ENCODE assay signal across 11 cellular contexts in genomic region chr6:7042056-7042653, GRCh38.
DNase-seq lines count a peak whose midpoint lies in the region; ATAC-seq and TF ChIP-seq lines count a peak whose summit lies in the region.
"Had no signal": no experiment of that assay in that cellular context is flagged by ENCODE, and none has a peak within 500 bp of the region (broad histone marks: within the 10 kb centered on the region; RNA-seq: fewer than 3 reads in every experiment).

No MANE protein-coding gene starts in this region.

- H3K4me1 ChIP-seq in BLaER1 (peaks cover 26% of the 10 kb centered on the region), Loucy (ENCODE audit: insufficient read depth, low read length, poor library complexity, severe bottlenecking) (peaks cover 25% of the 10 kb centered on the region), mesenchymal stem cell (ENCODE audit: control insufficient read depth, insufficient read depth, low read depth, low read length) (peaks cover 8% of the 10 kb centered on the region)
- H3K4me1 ChIP-seq: BE2C had no signal

- H3K9me3 ChIP-seq in BLaER1 = no peaks in the 10 kb centered on the region
- H3K9me3 ChIP-seq in Loucy (ENCODE audit: insufficient read depth, low read depth, low read length) = no peaks in the 10 kb centered on the region
- H3K9me3 ChIP-seq in mesenchymal stem cell (ENCODE audit: control insufficient read depth, low read length) = peaks cover 5% of the 10 kb centered on the region
- H3K9me3 ChIP-seq: BE2C had no signal

- no peaks in the 10 kb centered on the region for H3K9me2 ChIP-seq in Loucy (replicated peaks; ENCODE audit: low read depth, low read length)

- H3K4me3 ChIP-seq in BLaER1 (no peak overlapping the region), Loucy (ENCODE audit: low read length, poor library complexity, severe bottlenecking) (no peak overlapping the region), mesenchymal stem cell (ENCODE audit: insufficient read depth in 1 of 2, low read depth in 1 of 2, low read length in 2 of 2) (no peak overlapping the region)

- no peaks in the 10 kb centered on the region for H3F3A ChIP-seq in Loucy (ENCODE audit: low read depth)

- H2AK5ac ChIP-seq in mesenchymal stem cell (ENCODE audit: low read length, severe bottlenecking) = no peak overlapping the region

- H4K20me1 ChIP-seq in BLaER1 (no peaks in the 10 kb centered on the region), Loucy (ENCODE audit: insufficient read depth, low read length, poor library complexity, severe bottlenecking) (no peaks in the 10 kb centered on the region)

- H2BK5ac ChIP-seq in mesenchymal stem cell (ENCODE audit: low read depth, low read length, poor library complexity, severe bottlenecking) = peak overlapping the region; percentile 22

- peak overlapping the region in 3 of 5 experiments; percentile 47 to 83 (median 79) for H3K27ac Mint-ChIP-seq in brain
- H3K27ac Mint-ChIP-seq in activated T-helper 1 cell treated with anti-CD3 and anti-CD28 coated beads, Interleukin-12 subunit alpha, Interleukin-12 subunit beta, Interleukin-2, Interleukin-4 antibody, amounts not matched to agents 30 ng/mL and 10 ng/mL and 1 ng/mL, durations not matched to agents 14 hours and 24 hours and 36 hours = no peak overlapping the region

- H3K79me1 ChIP-seq in mesenchymal stem cell (replicated peaks; ENCODE audit: low read length, poor library complexity, severe bottlenecking) = no peaks in the 10 kb centered on the region

- no peaks in the 10 kb centered on the region for H3K79me2 ChIP-seq in Loucy (ENCODE audit: insufficient read depth, low read length)

- H3K23ac ChIP-seq in mesenchymal stem cell (ENCODE audit: low read length in 2 of 2) = no peak overlapping the region

- H4K8ac ChIP-seq in mesenchymal stem cell (ENCODE audit: low read length) = peak overlapping the region; percentile 82

- TF ChIP-seq CTCF in Loucy (conservative IDR thresholded peaks at IDR 0.05; ENCODE audit: low read length) (no peak), brain (conservative IDR thresholded peaks at IDR 0.05) (no peak)

- H3K27me3 Mint-ChIP-seq in brain = peaks cover 37% of the 10 kb centered on the region
- peaks cover 34% of the 10 kb centered on the region for H3K27me3 Mint-ChIP-seq in activated T-helper 1 cell treated with anti-CD3 and anti-CD28 coated beads, Interleukin-12 subunit alpha, Interleukin-12 subunit beta, Interleukin-2, Interleukin-4 antibody, amounts not matched to agents 30 ng/mL and 10 ng/mL and 1 ng/mL, durations not matched to agents 14 hours and 24 hours and 36 hours (ENCODE audit: insufficient read depth)

- intact Hi-C loops in activated T-helper 1 cell treated with anti-CD3 and anti-CD28 coated beads, Interleukin-12 subunit alpha, Interleukin-12 subunit beta, Interleukin-2, Interleukin-4 antibody, amounts not matched to agents 30 ng/mL and 10 ng/mL and 1 ng/mL, durations not matched to agents 14 hours and 24 hours and 36 hours (cut with micrococcal nuclease) = no loop called here

- H3K36me3 ChIP-seq in BLaER1 (no peaks in the 10 kb centered on the region), Loucy (ENCODE audit: insufficient read depth, low read length) (no peaks in the 10 kb centered on the region), mesenchymal stem cell (ENCODE audit: control insufficient read depth in 1 of 2, insufficient read depth in 2 of 2, low read depth in 1 of 2, low read length in 2 of 2) (no peaks in the 10 kb centered on the region)
- H3K36me3 ChIP-seq: BE2C had no signal

- H3K4me1 Mint-ChIP-seq in brain = peaks cover 24% of the 10 kb centered on the region
- peaks cover 14% of the 10 kb centered on the region for H3K4me1 Mint-ChIP-seq in activated T-helper 1 cell treated with anti-CD3 and anti-CD28 coated beads, Interleukin-12 subunit alpha, Interleukin-12 subunit beta, Interleukin-2, Interleukin-4 antibody, amounts not matched to agents 30 ng/mL and 10 ng/mL and 1 ng/mL, durations not matched to agents 14 hours and 24 hours and 36 hours (ENCODE audit: low read depth)

- H3K4ac ChIP-seq in mesenchymal stem cell (ENCODE audit: low read depth in 1 of 2, low read length in 2 of 2) = peak overlapping the region; percentile 20 to 73

- H3K27ac ChIP-seq in BLaER1 (peak overlapping the region; percentile 13; the same call in 1 of the 2 replicates), mesenchymal stem cell (ENCODE audit: low read length, poor library complexity, severe bottlenecking) (peak overlapping the region; percentile 27)

- H3K27me3 ChIP-seq in BLaER1 (no peaks in the 10 kb centered on the region), Loucy (ENCODE audit: insufficient read depth, low read length, poor library complexity, severe bottlenecking) (no peaks in the 10 kb centered on the region), mesenchymal stem cell (ENCODE audit: control insufficient read depth in 1 of 2, insufficient read depth in 1 of 2, low read length in 2 of 2) (no peaks in the 10 kb centered on the region)
- H3K27me3 ChIP-seq: BE2C had no signal

- no peak overlapping the region for H2BK12ac ChIP-seq in mesenchymal stem cell (ENCODE audit: low read length in 2 of 2)

- H3K4me2 ChIP-seq in BLaER1 (peak overlapping the region; percentile 29), Loucy (ENCODE audit: low read depth, low read length, poor library complexity, severe bottlenecking) (peak overlapping the region; percentile 5), mesenchymal stem cell (ENCODE audit: low read length, poor library complexity, severe bottlenecking) (no peak overlapping the region)

- H2AFZ ChIP-seq in Loucy (ENCODE audit: low read length) (peak overlapping the region; percentile 80), mesenchymal stem cell (ENCODE audit: low read depth, low read length) (peak overlapping the region; percentile 20)

- no peak overlapping the region for H3K4me3 Mint-ChIP-seq in brain
- no peak overlapping the region for H3K4me3 Mint-ChIP-seq in activated T-helper 1 cell treated with anti-CD3 and anti-CD28 coated beads, Interleukin-12 subunit alpha, Interleukin-12 subunit beta, Interleukin-2, Interleukin-4 antibody, amounts not matched to agents 30 ng/mL and 10 ng/mL and 1 ng/mL, durations not matched to agents 14 hours and 24 hours and 36 hours

- ATAC-seq in HG03520 (IDR thresholded peaks at IDR 0.05; ENCODE audit: unreplicated experiment) (no peak), HG02610 (IDR thresholded peaks at IDR 0.05; ENCODE audit: unreplicated experiment) (no peak), GM19023 (IDR thresholded peaks at IDR 0.05; ENCODE audit: unreplicated experiment) (no peak)

- no peak overlapping the region for H3K14ac ChIP-seq in mesenchymal stem cell (ENCODE audit: low read length in 2 of 2)

- H3K9ac ChIP-seq in BLaER1 (no peak overlapping the region), Loucy (ENCODE audit: low read depth, low read length, poor library complexity, severe bottlenecking) (no peak overlapping the region), mesenchymal stem cell (ENCODE audit: low read length) (no peak overlapping the region)

- H3K18ac ChIP-seq in mesenchymal stem cell (ENCODE audit: low read depth in 1 of 2, low read length in 2 of 2) = peak overlapping the region; percentile 34 to 83

- peak overlapping the region; percentile 75 for H4K91ac ChIP-seq in mesenchymal stem cell (ENCODE audit: low read length)

- peaks cover 0 to 6% (median 0%) of the 10 kb centered on the region in 5 experiments for H3K9me3 Mint-ChIP-seq in brain
- no peaks in the 10 kb centered on the region for H3K9me3 Mint-ChIP-seq in activated T-helper 1 cell treated with anti-CD3 and anti-CD28 coated beads, Interleukin-12 subunit alpha, Interleukin-12 subunit beta, Interleukin-2, Interleukin-4 antibody, amounts not matched to agents 30 ng/mL and 10 ng/mL and 1 ng/mL, durations not matched to agents 14 hours and 24 hours and 36 hours

- H2BK15ac ChIP-seq in mesenchymal stem cell (ENCODE audit: low read depth, poor library complexity, severe bottlenecking) = no peak overlapping the region

- 32% methylated on average over 11 of the region's 12 CpGs for WGBS in mesenchymal stem cell

- H3K36me3 Mint-ChIP-seq in brain = no peaks in the 10 kb centered on the region
- no peaks in the 10 kb centered on the region for H3K36me3 Mint-ChIP-seq in activated T-helper 1 cell treated with anti-CD3 and anti-CD28 coated beads, Interleukin-12 subunit alpha, Interleukin-12 subunit beta, Interleukin-2, Interleukin-4 antibody, amounts not matched to agents 30 ng/mL and 10 ng/mL and 1 ng/mL, durations not matched to agents 14 hours and 24 hours and 36 hours (ENCODE audit: low read depth)

- no peak overlapping the region for H2BK120ac ChIP-seq in mesenchymal stem cell (ENCODE audit: low read depth, low read length)

- peak; percentile 34 for DNase-seq in mesenchymal stem cell
- no peak for DNase-seq in activated T-helper 1 cell treated with anti-CD3 and anti-CD28 coated beads, Interleukin-12 subunit alpha, Interleukin-12 subunit beta, Interleukin-2, Interleukin-4 antibody, amounts not matched to agents 30 ng/mL and 10 ng/mL and 1 ng/mL, durations not matched to agents 14 hours and 24 hours and 36 hours (ENCODE audit: low spot score)
- DNase-seq: BE2C; effector memory CD4-positive, alpha-beta T cell; NCI-H446 treated with DMSO at 0.1 percent for 48 hours had no signal
